ENCODE assay signal across 23 cellular contexts in genomic region chr7:128743112-128743772, GRCh38. TPM values are rescaled to one million over a fixed set of nuclear protein-coding genes. Genes with fewer than 3 reads are reported as not detected.
DNase-seq lines count a peak whose midpoint lies in the region; ATAC-seq, FAIRE-seq and TF ChIP-seq lines count a peak whose summit lies in the region.
"Had no signal": no experiment of that assay in that cellular context is flagged by ENCODE, and none has a peak within 500 bp of the region (broad histone marks: within the 10 kb centered on the region; RNA-seq: fewer than 3 reads in every experiment).

No MANE protein-coding gene starts in this region.

- peaks cover 27% of the 10 kb centered on the region for H3K4me1 ChIP-seq in astrocyte (ENCODE audit: insufficient read depth, low read length)
- H3K4me1 ChIP-seq in CD8-positive, alpha-beta memory T cell (ENCODE audit: insufficient read depth, low read length) = peaks cover 23% of the 10 kb centered on the region

- H3K4me3 ChIP-seq in astrocyte (ENCODE audit: insufficient read depth, low read depth, low read length) = no peak overlapping the region
- no peak overlapping the region for H3K4me3 ChIP-seq in CD8-positive, alpha-beta memory T cell (ENCODE audit: low read length)
- H3K4me3 ChIP-seq: transverse colon had no signal

- peaks cover 10% of the 10 kb centered on the region for H3K36me3 Mint-ChIP-seq in astrocyte (ENCODE audit: low read depth, unreplicated experiment)
- H3K36me3 Mint-ChIP-seq in CD8-positive, alpha-beta memory T cell = peaks cover 0 to 28% (median 4%) of the 10 kb centered on the region in 3 donors

- peaks cover 4% of the 10 kb centered on the region for H3K36me3 ChIP-seq in astrocyte (ENCODE audit: insufficient read depth, low read length)
- H3K36me3 ChIP-seq in CD8-positive, alpha-beta memory T cell (ENCODE audit: insufficient read depth, low read length) = no peaks in the 10 kb centered on the region

- no peaks in the 10 kb centered on the region for H3K9me3 Mint-ChIP-seq in astrocyte (ENCODE audit: unreplicated experiment)
- H3K9me3 Mint-ChIP-seq in CD8-positive, alpha-beta memory T cell = no peaks in the 10 kb centered on the region
- H3K9me3 Mint-ChIP-seq: stimulated activated naive B cell treated with anti-CD40 and anti-IgM and Interleukin-4, amounts not matched to agents 10 μg/mL and 1 μg/mL and 100 μg/mL, for 72 hours had no signal

- H3K4me3 Mint-ChIP-seq in astrocyte (ENCODE audit: unreplicated experiment) = peak overlapping the region; percentile 47
- no peak overlapping the region for H3K4me3 Mint-ChIP-seq in CD8-positive, alpha-beta memory T cell
- H3K4me3 Mint-ChIP-seq: activated CD4-positive, alpha-beta T cell treated with anti-CD3 and anti-CD28 coated beads for 36 hours; nephron progenitor cell; stimulated activated naive B cell treated with anti-CD40 and anti-IgM and Interleukin-4, amounts not matched to agents 10 μg/mL and 1 μg/mL and 100 μg/mL, for 72 hours had no signal

- no peaks in the 10 kb centered on the region for H3K27me3 ChIP-seq in astrocyte (ENCODE audit: insufficient read depth, low read length)
- H3K27me3 ChIP-seq in CD8-positive, alpha-beta memory T cell (ENCODE audit: insufficient read depth, low read length, poor library complexity, severe bottlenecking) = no peaks in the 10 kb centered on the region
- H3K27me3 ChIP-seq: transverse colon had no signal

- peaks cover 48% of the 10 kb centered on the region for H3K4me1 Mint-ChIP-seq in astrocyte (ENCODE audit: low read depth, unreplicated experiment)
- H3K4me1 Mint-ChIP-seq in CD8-positive, alpha-beta memory T cell = peaks cover 57 to 76% (median 76%) of the 10 kb centered on the region in 3 donors

- TF ChIP-seq CTCF in astrocyte (IDR thresholded peaks at IDR 0.05; ENCODE audit: insufficient read depth, low read depth, low read length) = no peak

- peaks cover 86% of the 10 kb centered on the region for H4K20me1 ChIP-seq in astrocyte (ENCODE audit: insufficient read depth, low read length)

- no peaks in the 10 kb centered on the region for H3K27me3 Mint-ChIP-seq in astrocyte (ENCODE audit: low read depth, unreplicated experiment)
- no peaks in the 10 kb centered on the region for H3K27me3 Mint-ChIP-seq in CD8-positive, alpha-beta memory T cell
- H3K27me3 Mint-ChIP-seq: activated CD4-positive, alpha-beta T cell treated with anti-CD3 and anti-CD28 coated beads for 36 hours; stimulated activated naive B cell treated with anti-CD40 and anti-IgM and Interleukin-4, amounts not matched to agents 10 μg/mL and 1 μg/mL and 100 μg/mL, for 72 hours had no signal

- peaks cover 91% of the 10 kb centered on the region for H3K79me2 ChIP-seq in astrocyte (ENCODE audit: insufficient read depth, low read length)

- H2AFZ ChIP-seq in astrocyte (ENCODE audit: low read depth, low read length) = no peak overlapping the region

- peak overlapping the region; percentile 88 for H3K4me2 ChIP-seq in astrocyte (ENCODE audit: low read length)

- peak; percentile 25 for DNase-seq in left cardiac atrium
- no peak for DNase-seq in Right ventricle myocardium inferior (ENCODE audit: missing footprints)
- peak; percentile 27 for DNase-seq in astrocyte (ENCODE audit: low read depth)
- DNase-seq in iris pigment epithelial cell (ENCODE audit: low read depth) = peak; percentile 37
- DNase-seq in NCI-H1417 treated with DMSO at 0.1 percent for 48 hours (lab: John Stamatoyannopoulos, UW) = no peak
- DNase-seq in cortex of kidney (lab: John Stamatoyannopoulos, UW) = no peak
- DNase-seq in CD8-positive, alpha-beta memory T cell = no peak
- DNase-seq: activated CD4-positive, alpha-beta T cell treated with anti-CD3 and anti-CD28 coated beads for 36 hours; activated gamma-delta T cell; DMS79 treated with DMSO at 0.1 percent for 48 hours; NCI-H1694; NCI-H345; nephron progenitor cell; SIG-M5; stimulated activated naive B cell treated with anti-CD40 and anti-IgM and Interleukin-4, amounts not matched to agents 10 μg/mL and 1 μg/mL and 100 μg/mL, for 72 hours; T-helper 9 cell; transverse colon had no signal

- ATAC-seq in left cardiac atrium = no peak
- no peak for ATAC-seq in Right ventricle myocardium inferior
- ATAC-seq in GM18520 (IDR thresholded peaks at IDR 0.05; ENCODE audit: unreplicated experiment) = no peak
- ATAC-seq: activated CD4-positive, alpha-beta T cell treated with anti-CD3 and anti-CD28 coated beads for 36 hours; stimulated activated naive B cell treated with anti-CD40 and anti-IgM and Interleukin-4, amounts not matched to agents 10 μg/mL and 1 μg/mL and 100 μg/mL, for 72 hours had no signal

- no peak overlapping the region for H3K9ac ChIP-seq in astrocyte (ENCODE audit: low read length)

- FAIRE-seq in astrocyte (lab: Jason Lieb, UNC) = no peak
- FAIRE-seq: colon, HTR-8/SVneo, islet of Langerhans had no signal

- peak overlapping the region; percentile 16 for H3K27ac Mint-ChIP-seq in astrocyte (ENCODE audit: unreplicated experiment)
- H3K27ac Mint-ChIP-seq in CD8-positive, alpha-beta memory T cell = peak overlapping the region in 2 of 8 donors; percentile 56 to 61
- H3K27ac Mint-ChIP-seq: activated CD4-positive, alpha-beta T cell treated with anti-CD3 and anti-CD28 coated beads for 36 hours; nephron progenitor cell; stimulated activated naive B cell treated with anti-CD40 and anti-IgM and Interleukin-4, amounts not matched to agents 10 μg/mL and 1 μg/mL and 100 μg/mL, for 72 hours had no signal

- intact Hi-C loops in left cardiac atrium (cut with DNase I) = loop anchor here in 1 of 2 donors (5.0 kb wide), 1 partner anchor 119 kb away; the partner anchor contains the start of gene ATP6V1F
- intact Hi-C loops in Right ventricle myocardium inferior (cut with DNase I) = no loop called here

- peak overlapping the region; percentile 32 for H3K27ac ChIP-seq in astrocyte (ENCODE audit: low read depth, low read length)
- H3K27ac ChIP-seq in CD8-positive, alpha-beta memory T cell (ENCODE audit: low read depth, low read length) = no peak overlapping the region
- H3K27ac ChIP-seq: C4-2B had no signal

- CTCF ChIA-PET in CD8-positive, alpha-beta memory T cell (lab: Charles Lee) = interaction anchor here (0.7 kb wide), 1 partner anchor 44 kb away, joined by 3 read pairs; no protein-coding TSS in a partner anchor

- POLR2A ChIA-PET in CD8-positive, alpha-beta memory T cell (lab: Charles Lee) = no interaction called here

- H3K9me3 ChIP-seq in astrocyte (ENCODE audit: insufficient read depth, low read depth, low read length) = no peaks in the 10 kb centered on the region
- no peaks in the 10 kb centered on the region for H3K9me3 ChIP-seq in CD8-positive, alpha-beta memory T cell (ENCODE audit: low read length)
- H3K9me3 ChIP-seq: transverse colon had no signal

RNA-seq across cellular contexts. Expression of gene CALU, which starts 4.1 kb away (rescaled TPM):
- total RNA-seq in left cardiac atrium = 100 to 1,000 TPM; 190 to 353 TPM
- 183 TPM for total RNA-seq in Right ventricle myocardium inferior
- total RNA-seq in astrocyte = 670 and 732 TPM in 2 replicates
- total RNA-seq in CD8-positive, alpha-beta memory T cell = 10 to 100 TPM; 51.4 to 52.0 TPM
- 28.8 TPM for polyA plus RNA-seq in CD8-positive, alpha-beta memory T cell

RNA-seq across cellular contexts. Expression of gene OPN1SW, which starts 32.4 kb away (rescaled TPM):
- total RNA-seq in left cardiac atrium (not detected), Right ventricle myocardium inferior (not detected), astrocyte (not detected in 2 replicates)
- not detected for total RNA-seq in CD8-positive, alpha-beta memory T cell
- polyA plus RNA-seq in CD8-positive, alpha-beta memory T cell = not detected
- total RNA-seq: activated CD4-positive, alpha-beta T cell treated with anti-CD3 and anti-CD28 coated beads for 36 hours; pulmonary artery endothelial cell; transverse colon had no signal

RNA-seq across cellular contexts. Expression of gene CCDC136, which starts 48.5 kb away (rescaled TPM):
- total RNA-seq in left cardiac atrium (1 to 10 TPM; 2.9 to 7.2 TPM), Right ventricle myocardium inferior (6.3 TPM), astrocyte (14.4 and 14.9 TPM in 2 replicates)
- 1 to 10 TPM; 8.7 to 9.0 TPM for total RNA-seq in CD8-positive, alpha-beta memory T cell
- 2.6 TPM for polyA plus RNA-seq in CD8-positive, alpha-beta memory T cell

Comparison
In these comparisons a context has a peak if more than half of its experiments do, and no peak if none do; other contexts are left out.
1. DNase-seq: peak in left cardiac atrium (single experiment), astrocyte (single experiment) and iris pigment epithelial cell (single experiment); none in Right ventricle myocardium inferior (single experiment), NCI-H1417 treated with DMSO at 0.1 percent for 48 hours (single experiment), cortex of kidney (single experiment) and CD8-positive, alpha-beta memory T cell (0 of 5).